ENCODE assay signal across 22 cellular contexts in genomic region chr3:33425456-33425855, GRCh38. TPM values are rescaled to one million over a fixed set of nuclear protein-coding genes. Genes with fewer than 3 reads are reported as not detected.
DNase-seq lines count a peak whose midpoint lies in the region; ATAC-seq and TF ChIP-seq lines count a peak whose summit lies in the region.
"Had no signal": no experiment of that assay in that cellular context is flagged by ENCODE, and none has a peak within 500 bp of the region (broad histone marks: within the 10 kb centered on the region; RNA-seq: fewer than 3 reads in every experiment).

No MANE protein-coding gene starts in this region.

- in situ Hi-C loops in gastrocnemius medialis (cut with MboI; ENCODE audit: low sequenced_read_pairs in 4 of 4), result no loop called here

- no peak for TF ChIP-seq CTCF in gastrocnemius medialis (IDR thresholded peaks at IDR 0.05 in 4 of 5, conservative IDR thresholded peaks at IDR 0.05 in 1 of 5)

- no peak overlapping the region for H3K9ac ChIP-seq in HUES48 (ENCODE audit: low read depth, low read length)

- intact Hi-C loops in gastrocnemius medialis (cut with DNase I; ENCODE audit: low total_unique reads), result loop anchor here (1.0 kb wide), 1 partner anchor 15 kb away; the partner anchor contains the start of gene UBP1

- no peaks in the 10 kb centered on the region for H3K27me3 ChIP-seq in HUES48 (ENCODE audit: control insufficient read depth, insufficient read depth, low read length)
- no peaks in the 10 kb centered on the region for H3K27me3 ChIP-seq in gastrocnemius medialis
- H3K27me3 ChIP-seq: dorsolateral prefrontal cortex, heart right ventricle had no signal

- H3K4me1 ChIP-seq in HUES48 (ENCODE audit: control insufficient read depth, insufficient read depth, low read length), result peaks cover 58% of the 10 kb centered on the region
- H3K4me1 ChIP-seq in gastrocnemius medialis, result peaks cover 37 to 48% of the 10 kb centered on the region in 2 donors
- H3K4me1 ChIP-seq: prostate gland had no signal

- H3K9me3 ChIP-seq in HUES48 (ENCODE audit: control insufficient read depth, insufficient read depth, low read length) (no peaks in the 10 kb centered on the region), gastrocnemius medialis (no peaks in the 10 kb centered on the region)
- H3K9me3 ChIP-seq: HAP-1, heart right ventricle, prostate gland had no signal

- peak; percentile 2 to 44 for DNase-seq in NCI-H2081 (lab: John Stamatoyannopoulos, UW)
- DNase-seq in NCI-H2081 treated with DMSO at 0.1 percent for 48 hours (lab: John Stamatoyannopoulos, UW), result no peak
- peak; percentile 57 for DNase-seq in cerebellum (ENCODE audit: low spot score)
- no peak for DNase-seq in gastrocnemius medialis
- no peak for DNase-seq in HK-2 (ENCODE audit: unreplicated experiment)
- no peak for DNase-seq in NCI-H748 treated with DMSO at 0.1 percent for 48 hours (lab: John Stamatoyannopoulos, UW)
- DNase-seq: activated CD8-positive, alpha-beta memory T cell treated with anti-CD3 and anti-CD28 coated beads, Interleukin-2, amount 50 U/mL, for 48 hours; aorta; DMS79; heart right ventricle; left cardiac atrium; NCI-H1436; T-helper 9 cell; WERI-Rb-1 had no signal

- H3K36me3 ChIP-seq in HUES48 (ENCODE audit: control insufficient read depth, insufficient read depth, low read length) (peaks cover 30% of the 10 kb centered on the region), gastrocnemius medialis (peaks cover 0 to 18% of the 10 kb centered on the region in 2 donors)
- H3K36me3 ChIP-seq: prostate gland had no signal

- ATAC-seq in gastrocnemius medialis (peak in 1 of 2 donors; percentile 37), GM18870 (IDR thresholded peaks at IDR 0.05; ENCODE audit: unreplicated experiment) (no peak)
- ATAC-seq: activated T-helper 17 cell treated with anti-CD3 and anti-CD28 coated beads, Interleukin-2, amount 50 U/mL, for 72 hours; Right ventricle myocardium inferior had no signal

- TF ChIP-seq POLR2A in gastrocnemius medialis (IDR thresholded peaks at IDR 0.05), result no peak

- H3K27ac ChIP-seq in HUES48 (ENCODE audit: low read depth, low read length), result peak overlapping the region; percentile 14
- peak overlapping the region; percentile 77 to 84 (median 80) for H3K27ac ChIP-seq in gastrocnemius medialis
- H3K27ac ChIP-seq: HL-60, prostate gland, WERI-Rb-1 had no signal

- H3K4me3 ChIP-seq in HUES48 (ENCODE audit: low read depth, low read length), result 0 out of 2 replicates have a peak overlapping the region, but pooled peaks have one; percentile 11
- H3K4me3 ChIP-seq in gastrocnemius medialis, result no peak overlapping the region
- H3K4me3 ChIP-seq: HAP-1, heart right ventricle, prostate gland had no signal

RNA-seq across cellular contexts. Expression of gene UBP1, which starts 14.7 kb away (rescaled TPM):
- total RNA-seq in cerebellum (70.9 TPM), gastrocnemius medialis (10 to 100 TPM; 19.1 to 28.9 (median 24.2) TPM)

Comparison
In these comparisons a context has a peak if more than half of its experiments do, and no peak if none do; other contexts are left out.
1. DNase-seq: peak in NCI-H2081 (2 of 2) and cerebellum (single experiment); none in NCI-H2081 treated with DMSO at 0.1 percent for 48 hours (single experiment), gastrocnemius medialis (0 of 2), HK-2 (single experiment) and NCI-H748 treated with DMSO at 0.1 percent for 48 hours (single experiment).